21 cellular contexts compared by ENCODE assay signal in the genomic region with DNA sequence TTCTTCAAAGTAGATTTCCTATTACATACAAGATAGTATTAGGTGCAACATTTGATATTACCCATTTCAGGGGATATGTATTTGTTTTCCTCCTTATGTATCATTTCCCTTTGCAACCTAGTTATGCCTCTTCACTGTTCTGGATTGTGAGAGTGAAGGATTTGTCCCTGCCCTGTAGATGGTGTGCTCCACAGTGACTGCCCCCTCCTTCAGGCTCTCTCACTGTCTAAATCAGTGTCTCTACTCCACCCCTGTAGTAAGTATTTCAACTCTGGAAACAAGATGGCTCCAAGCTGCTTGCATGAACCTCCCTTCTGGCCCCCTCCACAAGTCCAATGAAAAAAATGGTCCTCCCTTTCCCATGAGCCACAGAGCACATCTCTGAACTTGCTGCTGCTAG.
"Had no signal": no experiment of that assay in that cellular context is flagged by ENCODE, and none has a peak within 500 bp of the region (broad histone marks: within the 10 kb centered on the region; RNA-seq: fewer than 3 reads in every experiment).

No MANE protein-coding gene starts in this region.

- FAIRE-seq: colon, TTC549 had no signal

- DNase-seq: activated CD4-positive, alpha-beta memory T cell treated with anti-CD3 and anti-CD28 coated beads, Interleukin-2, amount 10 ng/mL, durations not matched to agents 7 days and 5 days; activated CD4-positive, alpha-beta T cell treated with anti-CD3 and anti-CD28 coated beads, Interleukin-2, amount 50 U/mL, for 1 hour; activated CD4-positive, CD25-positive, alpha-beta regulatory T cell; activated gamma-delta T cell treated with Interleukin-2 at 50 U/mL for 16 hours; activated naive CD4-positive, alpha-beta T cell treated with anti-CD3 and anti-CD28 coated beads, Interleukin-2, amount 10 ng/mL, durations not matched to agents 7 days and 5 days; activated naive CD8-positive, alpha-beta T cell treated with anti-CD3 and anti-CD28 coated beads for 36 hours; activated T-cell treated with anti-CD3 and anti-CD28 coated beads, Interleukin-2, amount 50 U/mL, for 72 hours; cerebellar nuclear complex; KG1; NCI-H1092; NCI-H1417; NCI-H1694 treated with DMSO at 0.1 percent for 48 hours; NCI-H2081; NCI-H226; NCI-H526; PC-9; SHP77 treated with DMSO at 0.1 percent for 48 hours; T-helper 17 cell; T-helper 9 cell had no signal

- ATAC-seq: activated T-cell treated with anti-CD3 and anti-CD28 coated beads, Interleukin-2, amount 50 U/mL, for 72 hours; T-helper 17 cell had no signal

- H2AFZ ChIP-seq: PC-9 had no signal

- H3K4me3 ChIP-seq: PC-9 had no signal

- H3K4me2 ChIP-seq: PC-9 had no signal
